In genomic region chr10:74921744-74922143, GRCh38 we compare ENCODE assay signal across 13 cellular contexts.
DNase-seq lines count a peak whose midpoint lies in the region; ATAC-seq, FAIRE-seq and TF ChIP-seq lines count a peak whose summit lies in the region.
"Had no signal": no experiment of that assay in that cellular context is flagged by ENCODE, and none has a peak within 500 bp of the region (broad histone marks: within the 10 kb centered on the region; RNA-seq: fewer than 3 reads in every experiment).

No MANE protein-coding gene starts in this region.

- H3K36me3 Mint-ChIP-seq in astrocyte (ENCODE audit: low read depth, unreplicated experiment) = no peaks in the 10 kb centered on the region
- peaks cover 31% of the 10 kb centered on the region for H3K36me3 Mint-ChIP-seq in nephron progenitor cell (ENCODE audit: low read depth)

- no peak for ATAC-seq in GM18909 (IDR thresholded peaks at IDR 0.05; ENCODE audit: poor library complexity, unreplicated experiment)

- no peak for FAIRE-seq in astrocyte (lab: Jason Lieb, UNC)

- no peak overlapping the region for H3K9ac ChIP-seq in astrocyte (ENCODE audit: low read length)
- H3K9ac ChIP-seq: GM23248 had no signal

- H3K4me3 Mint-ChIP-seq in astrocyte (ENCODE audit: unreplicated experiment) (no peak overlapping the region), nephron progenitor cell (no peak overlapping the region)
- H3K4me3 Mint-ChIP-seq: central memory CD8-positive, alpha-beta T cell; immature natural killer cell had no signal

- H3K27me3 Mint-ChIP-seq in astrocyte (ENCODE audit: low read depth, unreplicated experiment) (no peaks in the 10 kb centered on the region), nephron progenitor cell (ENCODE audit: low read depth, poor library complexity) (no peaks in the 10 kb centered on the region)
- H3K27me3 Mint-ChIP-seq: central memory CD8-positive, alpha-beta T cell; naive B cell had no signal

- H3K4me2 ChIP-seq in astrocyte (ENCODE audit: low read length) = peak overlapping the region; percentile 26

- peaks cover 33% of the 10 kb centered on the region for H3K4me1 Mint-ChIP-seq in astrocyte (ENCODE audit: low read depth, unreplicated experiment)
- peaks cover 45% of the 10 kb centered on the region for H3K4me1 Mint-ChIP-seq in nephron progenitor cell

- H3K4me1 ChIP-seq in astrocyte (ENCODE audit: insufficient read depth, low read length) = peaks cover 42% of the 10 kb centered on the region
- H3K4me1 ChIP-seq in sigmoid colon = peaks cover 0 to 65% (median 46%) of the 10 kb centered on the region in 4 donors

- H3K36me3 ChIP-seq in astrocyte (ENCODE audit: insufficient read depth, low read length) = no peaks in the 10 kb centered on the region
- no peaks in the 10 kb centered on the region for H3K36me3 ChIP-seq in sigmoid colon

- no peak for TF ChIP-seq CTCF in astrocyte (IDR thresholded peaks at IDR 0.05; ENCODE audit: insufficient read depth, low read depth, low read length)
- TF ChIP-seq CTCF in nephron progenitor cell (IDR thresholded peaks at IDR 0.05) = no peak
- TF ChIP-seq CTCF in sigmoid colon (IDR thresholded peaks at IDR 0.05) = no peak

- TF ChIP-seq EP300 in sigmoid colon (IDR thresholded peaks at IDR 0.05) = no peak

- H3K27ac Mint-ChIP-seq in astrocyte (ENCODE audit: unreplicated experiment) (no peak overlapping the region), nephron progenitor cell (no peak overlapping the region)

- no peak overlapping the region for H2AFZ ChIP-seq in astrocyte (ENCODE audit: low read depth, low read length)
- H2AFZ ChIP-seq: GM23248 had no signal

- H3K9me3 Mint-ChIP-seq in astrocyte (ENCODE audit: unreplicated experiment) (no peaks in the 10 kb centered on the region), nephron progenitor cell (peaks cover 37% of the 10 kb centered on the region)
- H3K9me3 Mint-ChIP-seq: central memory CD8-positive, alpha-beta T cell had no signal

- H3K9me3 ChIP-seq in astrocyte (ENCODE audit: insufficient read depth, low read depth, low read length) (no peaks in the 10 kb centered on the region), sigmoid colon (no peaks in the 10 kb centered on the region)

- H3K27ac ChIP-seq in astrocyte (ENCODE audit: low read depth, low read length) (no peak overlapping the region), sigmoid colon (no peak overlapping the region)
- H3K27ac ChIP-seq: GM23248 had no signal

- H3K27me3 ChIP-seq in astrocyte (ENCODE audit: insufficient read depth, low read length) (no peaks in the 10 kb centered on the region), sigmoid colon (no peaks in the 10 kb centered on the region)

- intact Hi-C loops in sigmoid colon (cut with DNase I) = loop anchor here (5.0 kb wide), 1 partner anchor 99 kb away; no protein-coding TSS in a partner anchor

- DNase-seq in EL (peak; percentile 50), NCI-H146 treated with DMSO at 0.1 percent for 48 hours (lab: John Stamatoyannopoulos, UW; ENCODE audit: unreplicated experiment) (peak; percentile 97), astrocyte (ENCODE audit: low read depth) (peak; percentile 23), nephron progenitor cell (peak; percentile 9), cerebellar nuclear complex (lab: John Stamatoyannopoulos, UW) (no peak), sigmoid colon (no peak)
- DNase-seq in activated CD4-positive, alpha-beta T cell treated with anti-CD3 and anti-CD28 coated beads for 4 hours = no peak
- DNase-seq: activated CD4-positive, alpha-beta T cell treated with anti-CD3 and anti-CD28 coated beads for 48 hours; GM23248; immature natural killer cell; naive B cell had no signal

- H4K20me1 ChIP-seq in astrocyte (ENCODE audit: insufficient read depth, low read length) = peaks cover 31% of the 10 kb centered on the region

- no peak for TF ChIP-seq POLR2A in sigmoid colon (IDR thresholded peaks at IDR 0.05)

- WGBS in sigmoid colon, 2 donors = 82 to 83% methylated on average over 2 of the region's 2 CpGs

- H3K4me3 ChIP-seq in astrocyte (ENCODE audit: insufficient read depth, low read depth, low read length) = no peak overlapping the region
- no peak overlapping the region for H3K4me3 ChIP-seq in sigmoid colon
- H3K4me3 ChIP-seq: GM23248 had no signal

- peaks cover 34% of the 10 kb centered on the region for H3K79me2 ChIP-seq in astrocyte (ENCODE audit: insufficient read depth, low read length)

Comparison
In these comparisons a context has a peak if more than half of its experiments do, and no peak if none do; other contexts are left out.
1. DNase-seq: peak in EL (single experiment), NCI-H146 treated with DMSO at 0.1 percent for 48 hours (single experiment), astrocyte (single experiment) and nephron progenitor cell (single experiment); none in activated CD4-positive, alpha-beta T cell treated with anti-CD3 and anti-CD28 coated beads for 4 hours (0 of 2), cerebellar nuclear complex (0 of 2) and sigmoid colon (single experiment).